ENCODE assay signal across 8 cellular contexts in the genomic region with DNA sequence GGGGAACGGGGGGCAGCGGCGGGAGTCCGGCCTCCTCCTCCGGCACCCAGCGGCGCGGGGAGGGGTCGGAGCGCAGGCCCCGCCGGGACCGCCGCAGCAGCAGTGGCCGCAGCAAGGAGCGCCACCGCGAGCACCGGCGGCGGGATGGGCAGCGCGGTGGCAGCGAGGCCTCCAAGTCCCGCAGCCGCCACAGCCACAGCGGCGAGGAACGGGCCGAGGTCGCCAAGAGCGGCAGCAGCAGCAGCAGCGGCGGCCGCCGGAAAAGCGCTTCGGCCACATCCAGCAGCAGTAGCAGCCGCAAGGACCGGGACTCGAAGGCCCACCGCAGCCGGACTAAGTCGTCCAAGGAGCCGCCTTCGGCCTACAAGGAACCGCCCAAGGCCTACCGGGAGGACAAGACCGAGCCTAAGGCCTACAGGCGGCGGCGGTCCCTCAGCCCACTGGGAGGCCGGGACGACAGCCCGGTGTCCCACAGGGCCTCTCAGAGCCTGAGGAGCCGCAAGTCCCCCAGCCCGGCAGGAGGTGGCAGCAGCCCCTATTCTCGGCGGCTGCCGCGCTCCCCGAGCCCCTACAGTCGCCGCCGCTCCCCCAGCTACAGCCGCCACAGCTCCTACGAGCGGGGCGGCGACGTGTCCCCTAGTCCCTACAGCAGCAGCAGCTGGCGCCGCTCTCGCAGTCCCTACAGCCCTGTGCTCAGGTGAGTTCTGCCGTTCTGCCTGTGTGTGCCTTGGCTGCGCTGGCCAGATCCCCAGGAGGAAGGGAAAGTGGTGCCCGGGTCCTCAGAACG. TPM values are rescaled to one million over a fixed set of nuclear protein-coding genes. Genes with fewer than 3 reads are reported as not detected.
DNase-seq lines count a peak whose midpoint lies in the region; ATAC-seq lines count a peak whose summit lies in the region.

No MANE protein-coding gene starts in this region.

- no peaks in the 10 kb centered on the region for H3K27me3 ChIP-seq in right cardiac atrium (ENCODE audit: control insufficient read depth, insufficient read depth)

- WGBS in right cardiac atrium: under 1% methylated on average over 78 of the region's 78 CpGs

- H3K4me1 ChIP-seq in right cardiac atrium (ENCODE audit: control insufficient read depth, insufficient read depth, low read length): no peaks in the 10 kb centered on the region

- intact Hi-C loops in right cardiac atrium (cut with DNase I): loop anchor here in 2 of 4 donors (5.0 to 10.0 kb wide), 2 partner anchors 101 to 103 kb away; no protein-coding TSS in a partner anchor

- ATAC-seq in GM21515 (IDR thresholded peaks at IDR 0.05; ENCODE audit: unreplicated experiment) (peak; percentile 30), right cardiac atrium (peak; percentile 1 to 12)

- DNase-seq in DMS79 (lab: John Stamatoyannopoulos, UW) (peak; percentile 36), KG1 (lab: John Stamatoyannopoulos, UW) (peak; percentile 69), T-helper 1 cell (peak; percentile 37 to 78 (median 58)), amygdala (lab: John Stamatoyannopoulos, UW) (peak in 51 of 56 donors; percentile 2 to 68 (median 31)), right cardiac atrium (peak; percentile 61 to 84 (median 80)), retina (peak; percentile 89), SKM-1 (lab: John Stamatoyannopoulos, UW; ENCODE audit: unreplicated experiment) (no peak)

- peak overlapping the region; percentile 94 for H3K27ac ChIP-seq in right cardiac atrium (ENCODE audit: low read length)

- no peaks in the 10 kb centered on the region for H3K9me3 ChIP-seq in right cardiac atrium (ENCODE audit: control insufficient read depth, low read length)

- H3K4me3 ChIP-seq in right cardiac atrium (ENCODE audit: low read length): peak overlapping the region; percentile 61

RNA-seq across cellular contexts. Expression of a gene that starts 1.3 kb away (rescaled TPM):
- total RNA-seq in right cardiac atrium: 10 to 100 TPM; 28.5 to 32.1 (median 30.1) TPM
- polyA plus RNA-seq in right cardiac atrium: 15.7 TPM
